In genomic region chr21:27495836-27496235, GRCh38 we compare ENCODE assay signal across 19 cellular contexts.
DNase-seq lines count a peak whose midpoint lies in the region; ATAC-seq and TF ChIP-seq lines count a peak whose summit lies in the region.
"Had no signal": no experiment of that assay in that cellular context is flagged by ENCODE, and none has a peak within 500 bp of the region (broad histone marks: within the 10 kb centered on the region; RNA-seq: fewer than 3 reads in every experiment).

No MANE protein-coding gene starts in this region.

- no peak for ATAC-seq in IMR-90 (ENCODE audit: low read depth)
- no peak for ATAC-seq in HG02840 (IDR thresholded peaks at IDR 0.05; ENCODE audit: low FRiP score, unreplicated experiment)
- no peak for ATAC-seq in HG03095 (IDR thresholded peaks at IDR 0.05; ENCODE audit: unreplicated experiment)
- ATAC-seq: HCT116 had no signal

- H3K27ac ChIP-seq in IMR-90 (ENCODE audit: insufficient read depth, low read length), result no peak overlapping the region
- H3K27ac ChIP-seq: BLaER1 treated with 17β-estradiol and CSF1 and Interleukin-3, amounts not matched to agents 10 nM and 100 nM had no signal

- in situ Hi-C loops in G401 (cut with HindIII; ENCODE audit: low sequenced_read_pairs) (no loop called here), IMR-90 (cut with MboI; ENCODE audit: low sequenced_read_pairs) (no loop called here)

- H3K4me3 ChIP-seq in IMR-90 (ENCODE audit: insufficient read depth, low read depth, low read length), result no peak overlapping the region
- H3K4me3 ChIP-seq: BLaER1 treated with 17β-estradiol and CSF1 and Interleukin-3, amounts not matched to agents 10 nM and 100 nM had no signal

- no peak overlapping the region for H3K56ac ChIP-seq in IMR-90 (ENCODE audit: extremely low read depth, insufficient read depth, low read length)

- CTCF ChIA-PET in IMR-90 (lab: Yijun Ruan, JAX), result no interaction called here

- H2BK120ac ChIP-seq in IMR-90 (ENCODE audit: low read depth, low read length), result no peak overlapping the region

- no peak overlapping the region for H4K5ac ChIP-seq in IMR-90 (ENCODE audit: low read depth, low read length)

- dilution Hi-C loops in IMR-90 (cut with HindIII; ENCODE audit: low sequenced_read_pairs, unreplicated experiment), result no loop called here

- DNase-seq in G401 (ENCODE audit: low spot score) (peak; percentile 86), IMR-90 (no peak), cerebellar nuclear complex (lab: John Stamatoyannopoulos, UW) (peak; percentile 3 to 4), kidney tubule cell (ENCODE audit: low spot score) (peak; percentile 8)
- DNase-seq in activated T-cell treated with anti-CD3 and anti-CD28 coated beads, Interleukin-2, amount 50 U/mL, for 24 hours, result no peak
- DNase-seq: BE2C; CD4-positive, alpha-beta T cell; CD8-positive, alpha-beta memory T cell; DMS 273 treated with DMSO at 0.1 percent for 48 hours; DMS79; EL; GF-D8; GOT3; H9 had no signal

- no peak overlapping the region for H3K27ac Mint-ChIP-seq in activated T-cell treated with anti-CD3 and anti-CD28 coated beads, Interleukin-2, amount 50 U/mL, for 24 hours
- H3K27ac Mint-ChIP-seq: CD14-positive monocyte; CD4-positive, alpha-beta T cell; CD8-positive, alpha-beta memory T cell; H9 had no signal

- H3K27me3 Mint-ChIP-seq in activated T-cell treated with anti-CD3 and anti-CD28 coated beads, Interleukin-2, amount 50 U/mL, for 24 hours, result no peaks in the 10 kb centered on the region
- H3K27me3 Mint-ChIP-seq: CD4-positive, alpha-beta T cell; CD8-positive, alpha-beta memory T cell had no signal

- no peak overlapping the region for H2AFZ ChIP-seq in IMR-90 (replicated peaks; ENCODE audit: low read length, poor library complexity)

- no peak overlapping the region; the same call in 1 of the 2 replicates for H2BK20ac ChIP-seq in IMR-90 (ENCODE audit: low read depth, low read length)

- H3K9me3 Mint-ChIP-seq in activated T-cell treated with anti-CD3 and anti-CD28 coated beads, Interleukin-2, amount 50 U/mL, for 24 hours, result no peaks in the 10 kb centered on the region

- no peaks in the 10 kb centered on the region for H3K27me3 ChIP-seq in IMR-90 (ENCODE audit: control insufficient read depth, insufficient read depth, low read length)
- H3K27me3 ChIP-seq: BE2C; BLaER1 treated with 17β-estradiol and CSF1 and Interleukin-3, amounts not matched to agents 10 nM and 100 nM had no signal

- no peak for TF ChIP-seq CTCF in IMR-90 (conservative IDR thresholded peaks at IDR 0.05; ENCODE audit: low read depth, low read length)

- no CpG with 5 or more reads among the region's 1 CpG for WGBS in IMR-90 (ENCODE audit: extremely low coverage in 2 of 2, insufficient read length in 1 of 2), 2 experiments

- intact Hi-C loops in IMR-90 (cut with micrococcal nuclease), result loop anchor here (10.0 kb wide), 1 partner anchor 1249 kb away; no protein-coding TSS in a partner anchor

- BruUV-seq in IMR-90 (replicated peaks; lab: Mats Ljungman, UMichigan), result no TSS peak

- no peak overlapping the region for H3K4me2 ChIP-seq in IMR-90 (ENCODE audit: low read depth, low read length)
- H3K4me2 ChIP-seq: BLaER1 treated with 17β-estradiol and CSF1 and Interleukin-3, amounts not matched to agents 10 nM and 100 nM had no signal

- H4K91ac ChIP-seq in IMR-90 (ENCODE audit: insufficient read depth, low read depth, low read length), result no peak overlapping the region; the same call in 1 of the 2 replicates

- H3K36me3 Mint-ChIP-seq in activated T-cell treated with anti-CD3 and anti-CD28 coated beads, Interleukin-2, amount 50 U/mL, for 24 hours (ENCODE audit: low read depth), result no peaks in the 10 kb centered on the region
- H3K36me3 Mint-ChIP-seq: CD14-positive monocyte; CD8-positive, alpha-beta memory T cell had no signal

- no peak overlapping the region for H3K4ac ChIP-seq in IMR-90 (ENCODE audit: low read depth, low read length)

- H3K9me1 ChIP-seq in IMR-90 (ENCODE audit: insufficient read depth, low read length), result no peaks in the 10 kb centered on the region

- no peak overlapping the region for H3K23ac ChIP-seq in IMR-90 (ENCODE audit: low read depth, low read length)

- H4K8ac ChIP-seq in IMR-90 (ENCODE audit: low read depth in 2 of 2, low read length in 2 of 2), result no peak overlapping the region

- 0 out of 3 replicates have a peak overlapping the region, but pooled peaks have one; percentile 63 for H2BK15ac ChIP-seq in IMR-90 (ENCODE audit: low read depth, low read length)

- H3K79me1 ChIP-seq in IMR-90 (ENCODE audit: low read depth in 1 of 2, low read length in 2 of 2), result no peaks in the 10 kb centered on the region

- H2BK5ac ChIP-seq in IMR-90 (ENCODE audit: low read depth, low read length, poor library complexity, severe bottlenecking), result no peak overlapping the region

- H3K4me1 ChIP-seq in IMR-90 (ENCODE audit: control insufficient read depth, insufficient read depth, low read length), result no peaks in the 10 kb centered on the region
- H3K4me1 ChIP-seq: BLaER1 treated with 17β-estradiol and CSF1 and Interleukin-3, amounts not matched to agents 10 nM and 100 nM had no signal

- no peak overlapping the region for H2AK9ac ChIP-seq in IMR-90 (replicated peaks; ENCODE audit: low read depth, low read length, poor library complexity)

- no peak overlapping the region for H3K18ac ChIP-seq in IMR-90 (ENCODE audit: low read depth, low read length)

- POLR2A ChIA-PET in IMR-90 (lab: Charles Lee; ENCODE audit: unreplicated experiment), result no interaction called here

- no peaks in the 10 kb centered on the region for H4K20me1 ChIP-seq in IMR-90 (ENCODE audit: insufficient read depth, low read length)
- H4K20me1 ChIP-seq: BLaER1 treated with 17β-estradiol and CSF1 and Interleukin-3, amounts not matched to agents 10 nM and 100 nM had no signal

- H3K4me1 Mint-ChIP-seq in activated T-cell treated with anti-CD3 and anti-CD28 coated beads, Interleukin-2, amount 50 U/mL, for 24 hours (ENCODE audit: low read depth), result no peaks in the 10 kb centered on the region
- H3K4me1 Mint-ChIP-seq: CD14-positive monocyte; CD8-positive, alpha-beta memory T cell had no signal

- no peak overlapping the region for H3K9ac ChIP-seq in IMR-90 (ENCODE audit: low read depth, low read length)
- H3K9ac ChIP-seq: BLaER1 treated with 17β-estradiol and CSF1 and Interleukin-3, amounts not matched to agents 10 nM and 100 nM had no signal

- no peaks in the 10 kb centered on the region for H3K36me3 ChIP-seq in IMR-90 (ENCODE audit: control insufficient read depth, insufficient read depth, low read length)
- H3K36me3 ChIP-seq: BE2C; BLaER1 treated with 17β-estradiol and CSF1 and Interleukin-3, amounts not matched to agents 10 nM and 100 nM had no signal

- no peaks in the 10 kb centered on the region for H3K9me3 ChIP-seq in IMR-90 (ENCODE audit: control insufficient read depth, insufficient read depth, low read length)
- H3K9me3 ChIP-seq: BE2C; BLaER1 treated with 17β-estradiol and CSF1 and Interleukin-3, amounts not matched to agents 10 nM and 100 nM had no signal

- no peak for TF ChIP-seq RAD21 in IMR-90 (IDR thresholded peaks at IDR 0.05; ENCODE audit: low read length)

- no peak overlapping the region for H2AK5ac ChIP-seq in IMR-90 (ENCODE audit: low read depth, low read length)

- no peak overlapping the region for H3K4me3 Mint-ChIP-seq in activated T-cell treated with anti-CD3 and anti-CD28 coated beads, Interleukin-2, amount 50 U/mL, for 24 hours
- H3K4me3 Mint-ChIP-seq: CD14-positive monocyte; CD4-positive, alpha-beta T cell; CD8-positive, alpha-beta memory T cell; H9 had no signal

- TF ChIP-seq POLR2A in IMR-90 (IDR thresholded peaks at IDR 0.05; ENCODE audit: low read depth, low read length), result no peak

- no peak overlapping the region for H3K14ac ChIP-seq in IMR-90 (replicated peaks; ENCODE audit: low read depth, low read length)

TF ChIP-seq in IMR-90, 13 proteins besides CTCF, POLR2A, EP300 and RAD21:
- TF ChIP-seq CHD1 (IDR thresholded peaks at IDR 0.05; ENCODE audit: low read depth, low read length) (no peak), MAZ (IDR thresholded peaks at IDR 0.05; ENCODE audit: borderline replicate concordance, low read depth, low read length) (no peak), MXI1 (IDR thresholded peaks at IDR 0.05; ENCODE audit: borderline replicate concordance, low read depth, low read length) (no peak), USF2 (IDR thresholded peaks at IDR 0.05; ENCODE audit: low read depth, low read length) (no peak), BHLHE40 (IDR thresholded peaks at IDR 0.05; ENCODE audit: low read depth, low read length) (no peak)
TF ChIP-seq in IMR-90: peak in this region for 0.

Comparison
In these comparisons a context has a peak if more than half of its experiments do, and no peak if none do; other contexts are left out.
1. DNase-seq: peak in G401 (single experiment), cerebellar nuclear complex (2 of 2) and kidney tubule cell (single experiment); none in IMR-90 (single experiment) and activated T-cell treated with anti-CD3 and anti-CD28 coated beads, Interleukin-2, amount 50 U/mL, for 24 hours (single experiment).